In the genomic region with DNA sequence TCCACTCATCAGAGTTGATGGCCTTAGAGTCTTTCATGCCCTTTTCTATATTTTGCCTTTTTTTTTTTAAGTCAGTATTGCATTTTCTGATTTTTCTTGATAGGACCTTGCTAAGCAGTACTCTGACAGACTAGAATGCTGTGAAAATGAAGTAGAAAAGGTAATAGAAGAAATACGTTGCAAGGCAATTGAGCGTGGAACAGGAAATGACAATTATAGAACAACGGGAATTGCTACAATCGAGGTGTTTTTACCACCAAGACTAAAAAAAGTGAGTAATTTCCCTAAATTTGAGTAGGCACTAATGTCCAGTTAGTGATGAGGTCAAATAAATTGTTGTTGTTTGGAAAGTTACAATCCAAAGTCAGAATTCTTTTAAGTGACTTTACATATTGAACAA, we compare ENCODE assay signal across 14 cellular contexts.
DNase-seq lines count a peak whose midpoint lies in the region; TF ChIP-seq lines count a peak whose summit lies in the region.
"Had no signal": no experiment of that assay in that cellular context is flagged by ENCODE, and none has a peak within 500 bp of the region (broad histone marks: within the 10 kb centered on the region; RNA-seq: fewer than 3 reads in every experiment).

No MANE protein-coding gene starts in this region.

- H3K4me3 ChIP-seq in NB4 (ENCODE audit: low read depth, low read length) (peak overlapping the region; percentile 70), duodenal mucosa (ENCODE audit: low read depth in 1 of 2, low read length in 2 of 2) (peak overlapping the region; percentile 60 to 62), skin epidermis (no peak overlapping the region), WERI-Rb-1 (ENCODE audit: low read depth, low read length) (no peak overlapping the region)
- H3K4me3 ChIP-seq: ovary had no signal

- H3K4me3 Mint-ChIP-seq in T-helper 2 cell treated with Interferon-gamma antibody and Interleukin-4, amounts not matched to agents 5 μg/mL and 100 μg/mL, for 36 hours: peak overlapping the region; percentile 87

- H3K9me3 ChIP-seq in duodenal mucosa (ENCODE audit: control insufficient read depth in 1 of 2, low read length in 2 of 2) (no peaks in the 10 kb centered on the region), WERI-Rb-1 (ENCODE audit: severe bottlenecking) (no peaks in the 10 kb centered on the region)
- H3K9me3 ChIP-seq: ovary had no signal

- peaks cover 55% of the 10 kb centered on the region for H3K36me3 Mint-ChIP-seq in T-helper 2 cell treated with Interferon-gamma antibody and Interleukin-4, amounts not matched to agents 5 μg/mL and 100 μg/mL, for 36 hours (ENCODE audit: low read depth)

- peak overlapping the region in 1 of 2 donors; percentile 62 for H3K9ac ChIP-seq in duodenal mucosa (ENCODE audit: low read depth in 1 of 2, low read length in 2 of 2)

- peaks cover 43% of the 10 kb centered on the region for H3K4me1 Mint-ChIP-seq in T-helper 2 cell treated with Interferon-gamma antibody and Interleukin-4, amounts not matched to agents 5 μg/mL and 100 μg/mL, for 36 hours (ENCODE audit: low read depth)

- peaks cover 37 to 39% of the 10 kb centered on the region in 2 donors for H3K4me1 ChIP-seq in duodenal mucosa (ENCODE audit: control insufficient read depth in 1 of 2, insufficient read depth in 2 of 2, low read length in 2 of 2)

- no peaks in the 10 kb centered on the region for H3K27me3 Mint-ChIP-seq in T-helper 2 cell treated with Interferon-gamma antibody and Interleukin-4, amounts not matched to agents 5 μg/mL and 100 μg/mL, for 36 hours (ENCODE audit: low read depth)

- peaks cover 35 to 49% of the 10 kb centered on the region in 2 donors for H3K36me3 ChIP-seq in duodenal mucosa (ENCODE audit: control insufficient read depth in 1 of 2, insufficient read depth in 2 of 2, low read length in 2 of 2)
- H3K36me3 ChIP-seq in WERI-Rb-1: peaks cover 70% of the 10 kb centered on the region
- H3K36me3 ChIP-seq: ovary had no signal

- no peak for DNase-seq in T-helper 2 cell treated with Interferon-gamma antibody and Interleukin-4, amounts not matched to agents 5 μg/mL and 100 μg/mL, for 36 hours (ENCODE audit: low spot score)
- no peak for DNase-seq in T-helper 2 cell
- DNase-seq in NB4 (ENCODE audit: low read depth): no peak
- no peak for DNase-seq in WERI-Rb-1
- DNase-seq in HK-2 (ENCODE audit: unreplicated experiment): no peak
- DNase-seq in NCI-H128 (lab: John Stamatoyannopoulos, UW; ENCODE audit: unreplicated experiment): no peak
- DNase-seq: activated gamma-delta T cell treated with Interleukin-2 at 50 U/mL for 16 hours, cortex of kidney, DMS79, NCI-H2227 treated with DMSO at 0.1 percent for 48 hours, ovary, substantia nigra had no signal

- no peak for TF ChIP-seq CTCF in NB4 (IDR thresholded peaks at IDR 0.05; ENCODE audit: low read depth, low read length)
- no peak for TF ChIP-seq CTCF in WERI-Rb-1 (IDR thresholded peaks at IDR 0.05; ENCODE audit: low read depth, low read length)

- TF ChIP-seq POLR2A in NB4 (IDR thresholded peaks at IDR 0.05; ENCODE audit: extremely low read depth, insufficient read length): no peak

- peak overlapping the region; percentile 86 for H3K27ac ChIP-seq in duodenal mucosa (ENCODE audit: low read depth, low read length)
- H3K27ac ChIP-seq in skin epidermis: peak overlapping the region in 11 of 21 experiments; percentile 7 to 86 (median 73)
- no peak overlapping the region for H3K27ac ChIP-seq in WERI-Rb-1
- H3K27ac ChIP-seq: ovary had no signal

- H3K27me3 ChIP-seq in duodenal mucosa (ENCODE audit: control insufficient read depth in 1 of 2, insufficient read depth in 2 of 2, low read length in 2 of 2): no peaks in the 10 kb centered on the region
- H3K27me3 ChIP-seq in WERI-Rb-1 (ENCODE audit: insufficient read depth, low read depth, severe bottlenecking): no peaks in the 10 kb centered on the region
- H3K27me3 ChIP-seq: ovary had no signal

- no peaks in the 10 kb centered on the region for H3K9me3 Mint-ChIP-seq in T-helper 2 cell treated with Interferon-gamma antibody and Interleukin-4, amounts not matched to agents 5 μg/mL and 100 μg/mL, for 36 hours

- peak overlapping the region; percentile 97 for H3K27ac Mint-ChIP-seq in T-helper 2 cell treated with Interferon-gamma antibody and Interleukin-4, amounts not matched to agents 5 μg/mL and 100 μg/mL, for 36 hours

Comparison
In these comparisons a context has a peak if more than half of its experiments do, and no peak if none do; other contexts are left out.
1. H3K4me3 ChIP-seq: peak in NB4 (single experiment) and duodenal mucosa (2 of 2); none in skin epidermis (0 of 7) and WERI-Rb-1 (single experiment).